Comparison of ENCODE assay signal across 13 cellular contexts in the genomic region with DNA sequence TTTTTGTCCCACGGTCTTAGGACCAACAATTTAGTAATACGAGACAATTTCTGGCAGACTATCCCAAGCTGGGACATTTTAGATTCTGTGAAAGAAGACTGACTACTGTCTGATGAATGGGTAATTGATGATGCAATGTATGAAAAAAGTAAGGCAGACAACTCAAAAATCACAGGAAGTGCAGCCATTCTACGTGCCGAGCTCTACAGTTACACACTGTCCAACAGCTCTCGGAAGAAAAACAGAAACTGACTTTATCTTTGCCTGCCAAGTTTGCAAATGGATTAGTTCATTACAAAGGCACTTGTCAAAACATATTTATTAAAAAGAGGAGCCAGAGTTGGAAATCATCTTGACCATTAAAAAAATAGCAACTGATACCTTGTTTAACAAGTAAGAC. TPM values are rescaled to one million over a fixed set of nuclear protein-coding genes. Genes with fewer than 3 reads are reported as not detected.
DNase-seq lines count a peak whose midpoint lies in the region; FAIRE-seq and TF ChIP-seq lines count a peak whose summit lies in the region.
"Had no signal": no experiment of that assay in that cellular context is flagged by ENCODE, and none has a peak within 500 bp of the region (broad histone marks: within the 10 kb centered on the region; RNA-seq: fewer than 3 reads in every experiment).

No MANE protein-coding gene starts in this region.

- H3K36me3 ChIP-seq in SJCRH30, result no peaks in the 10 kb centered on the region
- H3K36me3 ChIP-seq in esophagus muscularis mucosa, result no peaks in the 10 kb centered on the region
- H3K36me3 ChIP-seq in neuronal stem cell (replicated peaks in 1 of 2; ENCODE audit: control insufficient read depth in 2 of 2, insufficient read depth in 2 of 2, low read length in 2 of 2), result no peaks in the 10 kb centered on the region
- H3K36me3 ChIP-seq: left lung had no signal

- H2AK5ac ChIP-seq in neuronal stem cell (ENCODE audit: low read depth, low read length), result no peak overlapping the region

- H2AFZ ChIP-seq in neuronal stem cell (ENCODE audit: low read length), result peak overlapping the region; percentile 47

- 16% methylated on average over 5 of the region's 5 CpGs for WGBS in esophagus muscularis mucosa
- WGBS in neuronal stem cell (ENCODE audit: extremely low coverage in 2 of 2, insufficient read length in 2 of 2, insufficient replicate concordance in 1 of 2), 2 donors, result no CpG with 5 or more reads among the region's 5 CpGs

- no peak overlapping the region for H4K91ac ChIP-seq in neuronal stem cell (ENCODE audit: low read depth, low read length, poor library complexity)

- TF ChIP-seq EP300 in esophagus muscularis mucosa (IDR thresholded peaks at IDR 0.05), result no peak

- H3K4me1 ChIP-seq in SJCRH30, result peaks cover 17% of the 10 kb centered on the region
- peaks cover 3 to 39% (median 34%) of the 10 kb centered on the region in 4 donors for H3K4me1 ChIP-seq in esophagus muscularis mucosa
- peaks cover 5 to 8% of the 10 kb centered on the region in 2 donors for H3K4me1 ChIP-seq in neuronal stem cell (ENCODE audit: control insufficient read depth in 2 of 2, insufficient read depth in 1 of 2, low read depth in 1 of 2, low read length in 2 of 2)

- H2BK5ac ChIP-seq in neuronal stem cell (ENCODE audit: low read length), result no peak overlapping the region

- H2BK12ac ChIP-seq in neuronal stem cell (ENCODE audit: low read length), result no peak overlapping the region

- no peak overlapping the region for H3K4ac ChIP-seq in neuronal stem cell (ENCODE audit: low read length)

- H3K14ac ChIP-seq in neuronal stem cell (ENCODE audit: low read length), result no peak overlapping the region

- H3K4me2 ChIP-seq in neuronal stem cell (ENCODE audit: insufficient read depth, low read length, poor library complexity, severe bottlenecking), result no peak overlapping the region

- H2BK120ac ChIP-seq in neuronal stem cell (ENCODE audit: low read depth, low read length), result no peak overlapping the region

- no peak for FAIRE-seq in D721Med (lab: Jason Lieb, UNC)

- no peak overlapping the region for H4K8ac ChIP-seq in neuronal stem cell (ENCODE audit: low read depth, low read length)

- H3K27ac ChIP-seq in SJCRH30, result no peak overlapping the region
- peak overlapping the region; percentile 8 to 53 (median 45) for H3K27ac ChIP-seq in esophagus muscularis mucosa (replicated peaks in 1 of 4)
- no peak overlapping the region for H3K27ac ChIP-seq in neuronal stem cell (replicated peaks; ENCODE audit: low read length)

- intact Hi-C loops in esophagus muscularis mucosa (cut with DNase I), result no loop called here

- TF ChIP-seq POLR2A in esophagus muscularis mucosa (IDR thresholded peaks at IDR 0.05; ENCODE audit: low read depth), result no peak

- H3K4me3 ChIP-seq in SJCRH30 (peak overlapping the region; percentile 28), esophagus muscularis mucosa (peak overlapping the region in 3 of 4 donors; percentile 6 to 25 (median 13)), neuronal stem cell (ENCODE audit: low read length in 2 of 2) (no peak overlapping the region)
- H3K4me3 ChIP-seq: left lung had no signal

- H3K9ac ChIP-seq in neuronal stem cell (ENCODE audit: low read depth, low read length, poor library complexity), result no peak overlapping the region

- no peaks in the 10 kb centered on the region for H3K9me3 ChIP-seq in SJCRH30 (replicated peaks)
- no peaks in the 10 kb centered on the region for H3K9me3 ChIP-seq in esophagus muscularis mucosa
- no peaks in the 10 kb centered on the region for H3K9me3 ChIP-seq in neuronal stem cell (replicated peaks in 1 of 2; ENCODE audit: control insufficient read depth in 2 of 2, insufficient read depth in 1 of 2, low read depth in 1 of 2, low read length in 2 of 2)
- H3K9me3 ChIP-seq: left lung had no signal

- H3K23ac ChIP-seq in neuronal stem cell (ENCODE audit: low read depth, low read length, poor library complexity), result no peak overlapping the region

- no peaks in the 10 kb centered on the region for H3K79me1 ChIP-seq in neuronal stem cell (ENCODE audit: low read depth, low read length)

- DNase-seq in EL (peak; percentile 58), SJCRH30 (peak in 1 of 2 experiments; percentile 29), esophagus muscularis mucosa (ENCODE audit: extremely low spot score) (no peak), neuronal stem cell (ENCODE audit: low spot score) (no peak), D721Med (ENCODE audit: insufficient read length, low spot score) (no peak), Kasumi-1 (lab: John Stamatoyannopoulos, UW) (no peak), activated gamma-delta T cell treated with Interleukin-2 at 50 U/mL for 16 hours (no peak)
- DNase-seq in stimulated activated CD4-positive, alpha-beta T cell treated with anti-CD3 and anti-CD28 coated beads, Interleukin-15, amount 100 ng/mL, for 24 hours, result no peak
- DNase-seq: activated B cell treated with CpG ODN at 0.5 μM for 24 hours; activated gamma-delta T cell; effector CD4-positive, alpha-beta T cell; left lung had no signal

- H2BK15ac ChIP-seq in neuronal stem cell (ENCODE audit: low read length), result no peak overlapping the region

- no peak overlapping the region for H3K18ac ChIP-seq in neuronal stem cell (ENCODE audit: low read length)

- H3K27me3 ChIP-seq in SJCRH30 (no peaks in the 10 kb centered on the region), esophagus muscularis mucosa (no peaks in the 10 kb centered on the region), neuronal stem cell (ENCODE audit: control insufficient read depth in 3 of 3, insufficient read depth in 3 of 3, low read depth in 1 of 3, low read length in 3 of 3) (no peaks in the 10 kb centered on the region)
- H3K27me3 ChIP-seq: left lung had no signal

- TF ChIP-seq CTCF in esophagus muscularis mucosa (IDR thresholded peaks at IDR 0.05) (no peak), D721Med (IDR thresholded peaks at IDR 0.05; ENCODE audit: insufficient read depth, missing control alignments) (no peak)

RNA-seq across cellular contexts. Expression of a gene that starts 31.3 kb away (rescaled TPM):
- total RNA-seq in SJCRH30 (2014; rRNA removed; shearing (Covaris generic)), result not detected in 2 replicates
- total RNA-seq in esophagus muscularis mucosa, result under 1 TPM; under 0.01 to 0.06 (median 0.03) TPM
- 1.9 TPM for polyA plus RNA-seq in neuronal stem cell (2013, experiment 1 of 2)
- 2.0 TPM for polyA plus RNA-seq in neuronal stem cell (2013, experiment 2 of 2)
- polyA plus RNA-seq: BJ had no signal

RNA-seq across cellular contexts. Expression of a gene that starts 43.1 kb away (rescaled TPM):
- 8.9 and 9.2 TPM in 2 replicates for total RNA-seq in SJCRH30 (2014; rRNA removed; shearing (Covaris generic))
- 10 to 100 TPM in 2 of 4 donors, 1 to 10 TPM in 2; 6.8 to 12.0 (median 10.3) TPM for total RNA-seq in esophagus muscularis mucosa
- 8.8 TPM for polyA plus RNA-seq in neuronal stem cell (2013, experiment 1 of 2)
- 9.4 TPM for polyA plus RNA-seq in neuronal stem cell (2013, experiment 2 of 2)

Comparison
In these comparisons a context has a peak if more than half of its experiments do, and no peak if none do; other contexts are left out.
1. H3K27ac ChIP-seq: peak in esophagus muscularis mucosa (4 of 4); none in SJCRH30 (single experiment) and neuronal stem cell (single experiment).
2. H3K4me3 ChIP-seq: peak in SJCRH30 (single experiment) and esophagus muscularis mucosa (3 of 4); none in neuronal stem cell (0 of 2).